In genomic region chr9:78053627-78054026, GRCh38 we compare ENCODE assay signal across 16 cellular contexts. TPM values are rescaled to one million over a fixed set of nuclear protein-coding genes. Genes with fewer than 3 reads are reported as not detected.
DNase-seq lines count a peak whose midpoint lies in the region; ATAC-seq and TF ChIP-seq lines count a peak whose summit lies in the region.
"Had no signal": no experiment of that assay in that cellular context is flagged by ENCODE, and none has a peak within 500 bp of the region (broad histone marks: within the 10 kb centered on the region; RNA-seq: fewer than 3 reads in every experiment).

No MANE protein-coding gene starts in this region.

- H4K20me1 ChIP-seq in PC-9 (ENCODE audit: insufficient read depth) = no peaks in the 10 kb centered on the region

- H3K36me3 Mint-ChIP-seq in activated CD8-positive, alpha-beta memory T cell treated with anti-CD3 and anti-CD28 coated beads, Interleukin-2, amount 10 ng/mL, durations not matched to agents 7 days and 5 days = peaks cover 6% of the 10 kb centered on the region
- H3K36me3 Mint-ChIP-seq in T-helper 1 cell treated with Interleukin-12 subunit alpha and Interleukin-12 subunit beta and Interleukin-4 antibody, amounts not matched to agents 30 μg/mL and 1 μg/mL, for 36 hours (ENCODE audit: low read depth) = peaks cover 21% of the 10 kb centered on the region
- H3K36me3 Mint-ChIP-seq in activated T-helper 17 cell treated with anti-CD3 and anti-CD28 coated beads, Interleukin-2, amount 50 U/mL, for 72 hours (ENCODE audit: low read depth) = no peaks in the 10 kb centered on the region

- no peak overlapping the region for H2AFZ ChIP-seq in PC-9

- no peak overlapping the region for H3K4me2 ChIP-seq in PC-9

- H3F3A ChIP-seq in PC-9 (ENCODE audit: insufficient read depth, low read depth) = no peaks in the 10 kb centered on the region

- CTCF ChIA-PET in activated CD8-positive, alpha-beta memory T cell treated with anti-CD3 and anti-CD28 coated beads, Interleukin-2, amount 10 ng/mL, durations not matched to agents 7 days and 5 days (lab: Charles Lee) = interaction anchor here (0.9 to 1.6 kb wide), 4 partner anchors 9 to 596 kb away, joined by 3 to 5 read pairs (median 4); no protein-coding TSS in a partner anchor
- CTCF ChIA-PET in PC-9 (lab: Charles Lee) = interaction anchor here (0.6 kb wide), 1 partner anchor 76 kb away, joined by 5 read pairs; no protein-coding TSS in a partner anchor

- H3K79me2 ChIP-seq in PC-9 (ENCODE audit: low read depth) = no peaks in the 10 kb centered on the region

- peak; percentile 33 for ATAC-seq in activated CD8-positive, alpha-beta memory T cell treated with anti-CD3 and anti-CD28 coated beads, Interleukin-2, amount 10 ng/mL, durations not matched to agents 7 days and 5 days
- ATAC-seq in activated T-helper 17 cell treated with anti-CD3 and anti-CD28 coated beads, Interleukin-2, amount 50 U/mL, for 72 hours (replicated peaks) = peak; percentile 79
- peak; percentile 43 for ATAC-seq in stimulated activated naive CD8-positive, alpha-beta T cell treated with anti-CD3 and anti-CD28 coated beads, Interleukin-15, Interleukin-2, amounts not matched to agents 100 U/mL and 50 U/mL, for 24 hours
- no peak for ATAC-seq in GM21515 (IDR thresholded peaks at IDR 0.05; ENCODE audit: unreplicated experiment)
- ATAC-seq: K562 had no signal

- TF ChIP-seq CTCF in PC-9 (conservative IDR thresholded peaks at IDR 0.05) = no peak

- no peak overlapping the region for H3K4me3 Mint-ChIP-seq in activated CD8-positive, alpha-beta memory T cell treated with anti-CD3 and anti-CD28 coated beads, Interleukin-2, amount 10 ng/mL, durations not matched to agents 7 days and 5 days
- H3K4me3 Mint-ChIP-seq in T-helper 1 cell treated with Interleukin-12 subunit alpha and Interleukin-12 subunit beta and Interleukin-4 antibody, amounts not matched to agents 30 μg/mL and 1 μg/mL, for 36 hours = peak overlapping the region; percentile 62
- peak overlapping the region; percentile 45 for H3K4me3 Mint-ChIP-seq in activated T-helper 17 cell treated with anti-CD3 and anti-CD28 coated beads, Interleukin-2, amount 50 U/mL, for 72 hours

- intact Hi-C loops in PC-9 (cut with micrococcal nuclease; ENCODE audit: unreplicated experiment) = no loop called here

- H3K9me3 ChIP-seq in PC-9 (ENCODE audit: insufficient read depth, low read depth) = no peaks in the 10 kb centered on the region

- peak; percentile 44 for DNase-seq in activated CD8-positive, alpha-beta memory T cell treated with anti-CD3 and anti-CD28 coated beads, Interleukin-2, amount 10 ng/mL, durations not matched to agents 7 days and 5 days
- no peak for DNase-seq in activated CD8-positive, alpha-beta memory T cell treated with anti-CD3 and anti-CD28 coated beads for 24 hours
- DNase-seq in stimulated activated naive CD8-positive, alpha-beta T cell treated with anti-CD3 and anti-CD28 coated beads, Interleukin-15, Interleukin-2, amounts not matched to agents 100 U/mL and 50 U/mL, for 24 hours = no peak
- no peak for DNase-seq in PC-9
- DNase-seq in AG08396 (ENCODE audit: low spot score) = no peak
- DNase-seq: C1 segment of cervical spinal cord, GF-D8, MV-4-11, NCI-H1417, NCI-H2029 treated with DMSO at 0.1 percent for 48 hours, NCI-H510A, NCI-H774 had no signal

- POLR2A ChIA-PET in PC-9 (lab: Charles Lee; ENCODE audit: unreplicated experiment) = no interaction called here

- H3K27me3 Mint-ChIP-seq in activated CD8-positive, alpha-beta memory T cell treated with anti-CD3 and anti-CD28 coated beads, Interleukin-2, amount 10 ng/mL, durations not matched to agents 7 days and 5 days = peaks cover 21% of the 10 kb centered on the region
- peaks cover 23% of the 10 kb centered on the region for H3K27me3 Mint-ChIP-seq in T-helper 1 cell treated with Interleukin-12 subunit alpha and Interleukin-12 subunit beta and Interleukin-4 antibody, amounts not matched to agents 30 μg/mL and 1 μg/mL, for 36 hours (ENCODE audit: low read depth)
- H3K27me3 Mint-ChIP-seq in activated T-helper 17 cell treated with anti-CD3 and anti-CD28 coated beads, Interleukin-2, amount 50 U/mL, for 72 hours = no peaks in the 10 kb centered on the region

- H3K4me1 ChIP-seq in PC-9 (replicated peaks; ENCODE audit: insufficient read depth) = no peaks in the 10 kb centered on the region

- no peak overlapping the region for H3K27ac ChIP-seq in PC-9

- peaks cover 18% of the 10 kb centered on the region for H3K4me1 Mint-ChIP-seq in activated CD8-positive, alpha-beta memory T cell treated with anti-CD3 and anti-CD28 coated beads, Interleukin-2, amount 10 ng/mL, durations not matched to agents 7 days and 5 days
- peaks cover 33% of the 10 kb centered on the region for H3K4me1 Mint-ChIP-seq in T-helper 1 cell treated with Interleukin-12 subunit alpha and Interleukin-12 subunit beta and Interleukin-4 antibody, amounts not matched to agents 30 μg/mL and 1 μg/mL, for 36 hours (ENCODE audit: low read depth)
- H3K4me1 Mint-ChIP-seq in activated T-helper 17 cell treated with anti-CD3 and anti-CD28 coated beads, Interleukin-2, amount 50 U/mL, for 72 hours = peaks cover 12% of the 10 kb centered on the region

- H3K36me3 ChIP-seq in PC-9 (ENCODE audit: low read depth) = no peaks in the 10 kb centered on the region

- H3K4me3 ChIP-seq in PC-9 = no peak overlapping the region
- H3K4me3 ChIP-seq: K562 had no signal

- H3K27ac Mint-ChIP-seq in activated CD8-positive, alpha-beta memory T cell treated with anti-CD3 and anti-CD28 coated beads, Interleukin-2, amount 10 ng/mL, durations not matched to agents 7 days and 5 days = no peak overlapping the region
- H3K27ac Mint-ChIP-seq in T-helper 1 cell treated with Interleukin-12 subunit alpha and Interleukin-12 subunit beta and Interleukin-4 antibody, amounts not matched to agents 30 μg/mL and 1 μg/mL, for 36 hours = no peak overlapping the region
- H3K27ac Mint-ChIP-seq in activated T-helper 17 cell treated with anti-CD3 and anti-CD28 coated beads, Interleukin-2, amount 50 U/mL, for 72 hours = no peak overlapping the region

- no peaks in the 10 kb centered on the region for H3K9me2 ChIP-seq in PC-9 (ENCODE audit: insufficient read depth)

- BruUV-seq in PC-9 (replicated peaks; lab: Mats Ljungman, UMichigan) = no TSS peak

- H3K9me3 Mint-ChIP-seq in activated CD8-positive, alpha-beta memory T cell treated with anti-CD3 and anti-CD28 coated beads, Interleukin-2, amount 10 ng/mL, durations not matched to agents 7 days and 5 days (ENCODE audit: low read depth) = peaks cover 2% of the 10 kb centered on the region
- peaks cover 26% of the 10 kb centered on the region for H3K9me3 Mint-ChIP-seq in T-helper 1 cell treated with Interleukin-12 subunit alpha and Interleukin-12 subunit beta and Interleukin-4 antibody, amounts not matched to agents 30 μg/mL and 1 μg/mL, for 36 hours
- peaks cover 9% of the 10 kb centered on the region for H3K9me3 Mint-ChIP-seq in activated T-helper 17 cell treated with anti-CD3 and anti-CD28 coated beads, Interleukin-2, amount 50 U/mL, for 72 hours

- H3K27me3 ChIP-seq in PC-9 (ENCODE audit: insufficient read depth, low read depth) = 0 out of 2 replicates have a peak, but pooled peaks cover 3% of the 10 kb centered on the region

RNA-seq across cellular contexts. Expression of gene GNAQ, which starts 22.0 kb away (rescaled TPM):
- total RNA-seq in activated CD8-positive, alpha-beta memory T cell treated with anti-CD3 and anti-CD28 coated beads, Interleukin-2, amount 10 ng/mL, durations not matched to agents 7 days and 5 days = 10 to 100 TPM; 17.6 to 24.2 TPM
- 10 to 100 TPM; 12.8 to 18.5 TPM for total RNA-seq in activated T-helper 17 cell treated with anti-CD3 and anti-CD28 coated beads, Interleukin-2, amount 50 U/mL, for 72 hours
- total RNA-seq in PC-9 (2021) = 51.6 and 53.5 TPM in 2 replicates
